ENCODE assay signal across 8 cellular contexts in the genomic region with DNA sequence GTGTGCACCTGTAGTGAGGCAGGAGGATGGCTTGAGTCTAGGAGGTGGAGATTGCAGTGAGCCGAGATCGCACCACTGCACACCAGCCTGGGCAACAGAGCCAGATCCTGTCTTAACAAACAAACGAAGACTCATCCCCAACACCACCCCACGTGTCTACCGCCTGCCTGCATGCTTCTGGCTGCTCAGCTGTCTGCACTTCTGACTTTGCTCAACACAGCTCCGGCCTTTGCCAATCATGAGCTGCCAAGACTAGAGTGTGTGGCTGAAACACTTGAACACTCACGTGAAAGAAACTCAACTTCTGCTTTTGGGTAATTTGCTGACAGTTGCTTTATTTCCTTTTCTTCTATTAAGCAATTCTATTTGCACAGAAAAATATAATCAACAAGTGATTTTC. TPM values are rescaled to one million over a fixed set of nuclear protein-coding genes. Genes with fewer than 3 reads are reported as not detected.
DNase-seq lines count a peak whose midpoint lies in the region; ATAC-seq, FAIRE-seq and TF ChIP-seq lines count a peak whose summit lies in the region.

No MANE protein-coding gene starts in this region.

- 52 to 70% (median 58%) methylated on average over 7 of the region's 7 CpGs for WGBS in stomach, 5 donors

- H3K27me3 ChIP-seq in DOHH2 (ENCODE audit: control insufficient read depth, low read length) (no peaks in the 10 kb centered on the region), MM.1S (replicated peaks; ENCODE audit: insufficient read depth, low read length) (no peaks in the 10 kb centered on the region), stomach (no peaks in the 10 kb centered on the region)

- peak; percentile 90 for ATAC-seq in GM21526 (IDR thresholded peaks at IDR 0.05; ENCODE audit: low FRiP score, unreplicated experiment)

- intact Hi-C loops in stomach (cut with DNase I; ENCODE audit: low total_unique reads), result no loop called here

- no peak for TF ChIP-seq EP300 in stomach (IDR thresholded peaks at IDR 0.05)

- FAIRE-seq in H54 (lab: Jason Lieb, UNC), result no peak

- H3K9me3 ChIP-seq in DOHH2 (ENCODE audit: control insufficient read depth, insufficient read depth, low read length) (no peaks in the 10 kb centered on the region), MM.1S (replicated peaks; ENCODE audit: insufficient read depth, low read length) (no peaks in the 10 kb centered on the region), stomach (no peaks in the 10 kb centered on the region)

- no peak overlapping the region for H2AFZ ChIP-seq in MM.1S (ENCODE audit: low read length)

- no peak overlapping the region for H3K9ac ChIP-seq in MM.1S (ENCODE audit: low read length)

- H3K79me2 ChIP-seq in DOHH2 (ENCODE audit: control insufficient read depth, low read length), result no peaks in the 10 kb centered on the region
- no peaks in the 10 kb centered on the region for H3K79me2 ChIP-seq in MM.1S (ENCODE audit: low read length)

- H3K36me3 ChIP-seq in DOHH2 (ENCODE audit: control insufficient read depth, low read length), result no peaks in the 10 kb centered on the region
- H3K36me3 ChIP-seq in MM.1S (replicated peaks; ENCODE audit: insufficient read depth, low read length), result no peaks in the 10 kb centered on the region
- no peaks in the 10 kb centered on the region for H3K36me3 ChIP-seq in stomach

- TF ChIP-seq CTCF in DOHH2 (IDR thresholded peaks at IDR 0.05; ENCODE audit: low read depth, low read length, poor library complexity, severe bottlenecking) (no peak), MM.1S (IDR thresholded peaks at IDR 0.05; ENCODE audit: low read length) (no peak), foreskin fibroblast (IDR thresholded peaks at IDR 0.05; ENCODE audit: low read depth, low read length) (no peak), stomach (IDR thresholded peaks at IDR 0.05) (no peak)

- peaks cover 2% of the 10 kb centered on the region; the same call in 1 of the 2 replicates for H3F3A ChIP-seq in DOHH2 (ENCODE audit: control insufficient read depth, insufficient read depth)
- H3F3A ChIP-seq in MM.1S (ENCODE audit: insufficient read depth, low read length), result peaks cover 11% of the 10 kb centered on the region

- DNase-seq in MM.1S, result peak; percentile 74
- peak; percentile 64 to 74 for DNase-seq in foreskin fibroblast
- peak; percentile 56 for DNase-seq in stomach
- no peak for DNase-seq in central memory CD4-positive, alpha-beta T cell
- no peak for DNase-seq in H54 (ENCODE audit: insufficient read length, low spot score)
- DNase-seq in NCI-H2107 treated with DMSO at 0.1 percent for 48 hours (lab: John Stamatoyannopoulos, UW; ENCODE audit: unreplicated experiment), result no peak

- H3K27ac ChIP-seq in DOHH2 (ENCODE audit: low read depth, low read length), result no peak overlapping the region
- peak overlapping the region; percentile 34; the same call in 1 of the 2 replicates for H3K27ac ChIP-seq in MM.1S (ENCODE audit: low read length)
- H3K27ac ChIP-seq in stomach, result peak overlapping the region in 3 of 5 donors; percentile 47 to 64 (median 59)

- TF ChIP-seq POLR2A in stomach (IDR thresholded peaks at IDR 0.05), result no peak
- no peak for TF ChIP-seq POLR2A in H54 (IDR thresholded peaks at IDR 0.05; ENCODE audit: low read depth, low read length)

- no peak overlapping the region for H3K4me3 ChIP-seq in DOHH2 (ENCODE audit: low read length)
- H3K4me3 ChIP-seq in MM.1S (ENCODE audit: low read length), result no peak overlapping the region
- no peak overlapping the region for H3K4me3 ChIP-seq in foreskin fibroblast (ENCODE audit: low read depth in 1 of 2, low read length in 2 of 2)
- no peak overlapping the region for H3K4me3 ChIP-seq in stomach

- H3K4me2 ChIP-seq in DOHH2 (ENCODE audit: low read length), result peak overlapping the region; percentile 38
- 0 out of 2 replicates have a peak overlapping the region, but pooled peaks have one; percentile 1 for H3K4me2 ChIP-seq in MM.1S (ENCODE audit: low read depth, low read length)

- H4K20me1 ChIP-seq in DOHH2 (ENCODE audit: control insufficient read depth, insufficient read depth, low read depth, low read length), result no peaks in the 10 kb centered on the region
- H4K20me1 ChIP-seq in MM.1S (ENCODE audit: insufficient read depth, low read length), result no peaks in the 10 kb centered on the region

- H3K4me1 ChIP-seq in DOHH2 (ENCODE audit: control insufficient read depth, low read length), result peaks cover 19% of the 10 kb centered on the region
- H3K4me1 ChIP-seq in MM.1S (ENCODE audit: low read length), result peaks cover 31% of the 10 kb centered on the region
- H3K4me1 ChIP-seq in stomach, result peaks cover 13 to 39% (median 27%) of the 10 kb centered on the region in 4 donors

- H3K9me2 ChIP-seq in DOHH2 (replicated peaks; ENCODE audit: control insufficient read depth, low read length) (no peaks in the 10 kb centered on the region), MM.1S (replicated peaks; ENCODE audit: insufficient read depth, low read length) (no peaks in the 10 kb centered on the region)

RNA-seq across cellular contexts. Expression of a gene that starts 32.1 kb away (rescaled TPM):
- 100 to 1,000 TPM in 1 of 5 donors, 10 to 100 TPM in 4; 32.4 to 147 (median 80.4) TPM for total RNA-seq in stomach
- 10 to 100 TPM; 15.0 to 21.1 (median 17.8) TPM for polyA plus RNA-seq in stomach

Comparison
In these comparisons a context has a peak if more than half of its experiments do, and no peak if none do; other contexts are left out.
1. DNase-seq: peak in MM.1S (single experiment), foreskin fibroblast (2 of 2) and stomach (single experiment); none in central memory CD4-positive, alpha-beta T cell (single experiment), H54 (single experiment) and NCI-H2107 treated with DMSO at 0.1 percent for 48 hours (single experiment).